Comparison of ENCODE assay signal across 8 cellular contexts in the genomic region with DNA sequence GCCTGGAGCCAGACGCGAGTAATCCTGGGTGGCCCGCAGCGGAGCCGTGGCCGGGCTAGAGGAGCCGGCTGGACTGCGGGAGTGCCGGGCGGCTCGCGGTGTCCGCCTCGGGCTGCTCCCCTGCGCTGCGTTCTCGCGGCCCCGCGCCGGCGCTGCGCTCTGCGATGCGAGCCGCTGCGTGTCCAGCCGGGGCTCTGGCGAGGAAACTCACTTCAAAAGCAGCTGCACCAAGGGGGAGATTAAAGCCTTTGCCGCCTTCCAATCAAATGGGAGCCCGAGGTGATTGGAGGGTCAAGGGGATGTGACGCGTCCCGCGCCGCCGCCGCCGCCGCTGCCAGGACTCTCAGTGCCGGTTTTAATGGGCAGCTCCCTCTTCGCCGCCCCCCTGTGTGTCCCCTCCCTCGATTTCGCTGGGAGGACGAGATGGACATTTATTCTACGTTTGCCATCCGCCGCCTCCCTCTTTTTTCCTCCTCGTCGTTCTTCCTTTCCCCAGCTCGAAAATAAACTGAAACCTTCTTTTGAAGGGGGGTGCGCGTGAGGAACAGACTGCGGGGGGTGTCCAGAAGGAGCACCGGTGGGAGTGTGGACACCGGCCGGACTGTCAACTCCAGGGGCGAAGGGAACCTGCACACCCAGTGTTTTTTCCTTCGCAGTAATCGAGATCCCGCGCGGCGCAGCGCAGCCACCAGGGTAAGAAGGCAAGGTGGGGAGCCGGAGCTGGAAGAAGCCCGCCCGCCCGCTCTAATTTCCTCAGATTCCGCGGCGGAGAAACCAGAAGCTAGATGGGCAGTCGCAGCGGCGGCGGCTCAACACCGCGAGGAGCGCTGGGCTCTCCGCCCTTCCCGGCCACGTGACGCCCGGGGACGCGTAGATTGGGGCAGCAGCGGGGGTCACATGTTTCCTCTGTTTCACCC. TPM values are rescaled to one million over a fixed set of nuclear protein-coding genes. Genes with fewer than 3 reads are reported as not detected.
A peak's percentile ranks its signal among the peaks of the same experiment; 100 is the strongest.
DNase-seq lines count a peak whose midpoint lies in the region; ATAC-seq, FAIRE-seq and TF ChIP-seq lines count a peak whose summit lies in the region.

A gene with protein sequence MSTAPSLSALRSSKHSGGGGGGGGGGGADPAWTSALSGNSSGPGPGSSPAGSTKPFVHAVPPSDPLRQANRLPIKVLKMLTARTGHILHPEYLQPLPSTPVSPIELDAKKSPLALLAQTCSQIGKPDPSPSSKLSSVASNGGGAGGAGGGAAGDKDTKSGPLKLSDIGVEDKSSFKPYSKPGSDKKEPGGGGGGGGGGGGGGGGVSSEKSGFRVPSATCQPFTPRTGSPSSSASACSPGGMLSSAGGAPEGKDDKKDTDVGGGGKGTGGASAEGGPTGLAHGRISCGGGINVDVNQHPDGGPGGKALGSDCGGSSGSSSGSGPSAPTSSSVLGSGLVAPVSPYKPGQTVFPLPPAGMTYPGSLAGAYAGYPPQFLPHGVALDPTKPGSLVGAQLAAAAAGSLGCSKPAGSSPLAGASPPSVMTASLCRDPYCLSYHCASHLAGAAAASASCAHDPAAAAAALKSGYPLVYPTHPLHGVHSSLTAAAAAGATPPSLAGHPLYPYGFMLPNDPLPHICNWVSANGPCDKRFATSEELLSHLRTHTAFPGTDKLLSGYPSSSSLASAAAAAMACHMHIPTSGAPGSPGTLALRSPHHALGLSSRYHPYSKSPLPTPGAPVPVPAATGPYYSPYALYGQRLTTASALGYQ (minus strand): TSS at position 196 of the 917 bp plus-strand sequence. CDS start 345 bp downstream, outside the sequence.

- peak; percentile 56 for ATAC-seq in GM19467 (IDR thresholded peaks at IDR 0.05; ENCODE audit: unreplicated experiment)
- ATAC-seq in heart left ventricle, result peak; percentile 83 to 92 (median 88)

- peaks cover 38% of the 10 kb centered on the region for H3K79me2 ChIP-seq in osteoblast (ENCODE audit: insufficient read depth, low read length)

- H3K36me3 ChIP-seq in heart left ventricle (peaks cover 0 to 19% (median 9%) of the 10 kb centered on the region in 9 donors), osteoblast (ENCODE audit: insufficient read depth, low read length) (peaks cover 3% of the 10 kb centered on the region)

- WGBS in heart left ventricle, 4 donors, result 0 to 1% (median 1%) methylated on average over 61 to 88 of the region's 88 CpGs

- H3K4me3 ChIP-seq in heart left ventricle, result peak within 1 kb of the TSS; percentile 74 to 98 (median 92)
- H3K4me3 ChIP-seq in osteoblast (ENCODE audit: insufficient read depth, low read length), result peak within 1 kb of the TSS; percentile 100

- TF ChIP-seq POLR2A in heart left ventricle (IDR thresholded peaks at IDR 0.05), result peak; percentile 63 to 99

- H3K27me3 ChIP-seq in heart left ventricle (peaks cover 0 to 38% (median 0%) of the 10 kb centered on the region in 9 donors), osteoblast (ENCODE audit: insufficient read depth, low read length) (no peaks in the 10 kb centered on the region)

- DNase-seq in D341Med (ENCODE audit: low spot score) (peak; percentile 82), HTR-8/SVneo (ENCODE audit: insufficient read length, low spot score) (peak; percentile 95), NOMO-1 (lab: John Stamatoyannopoulos, UW; ENCODE audit: unreplicated experiment in 2 of 2) (peak; percentile 97 to 98), heart left ventricle (peak; percentile 97 to 99 (median 98)), osteoblast (ENCODE audit: insufficient read length, low spot score, missing footprints) (peak; percentile 100), activated gamma-delta T cell treated with Interleukin-2 at 50 U/mL for 16 hours (no peak)

- H3K4me1 ChIP-seq in heart left ventricle, result peaks cover 0 to 53% (median 20%) of the 10 kb centered on the region in 12 donors
- peaks cover 14% of the 10 kb centered on the region for H3K4me1 ChIP-seq in osteoblast (ENCODE audit: insufficient read depth, low read length)

- intact Hi-C loops in heart left ventricle (cut with DNase I), result loop anchor here (2.0 to 10.0 kb wide), 33 partner anchors 29 to 1603 kb away; a partner anchor contains a TSS

- peak; percentile 91 for FAIRE-seq in HTR-8/SVneo (lab: Jason Lieb, UNC)

- H3K9me3 ChIP-seq in heart left ventricle (no peaks in the 10 kb centered on the region), osteoblast (ENCODE audit: low read depth, low read length) (no peaks in the 10 kb centered on the region)

- TF ChIP-seq CTCF in heart left ventricle (IDR thresholded peaks at IDR 0.05) (peak in 7 of 12 donors; percentile 10 to 40 (median 32)), osteoblast (IDR thresholded peaks at IDR 0.05; ENCODE audit: extremely low read depth, low read depth, low read length) (peak; percentile 3)

- H2AFZ ChIP-seq in osteoblast (ENCODE audit: low read length), result peak within 1 kb of the TSS; percentile 98

- H3K27ac ChIP-seq in angular gyrus (ENCODE audit: low read depth, low read length), result peak within 1 kb of the TSS; percentile 91
- peak within 1 kb of the TSS; percentile 81 to 100 (median 97) for H3K27ac ChIP-seq in heart left ventricle
- peak within 1 kb of the TSS; percentile 93 for H3K27ac ChIP-seq in osteoblast (ENCODE audit: low read depth, low read length)

- peak within 1 kb of the TSS; percentile 98 for H3K4me2 ChIP-seq in osteoblast (ENCODE audit: insufficient read depth, low read length)

- peaks cover 17% of the 10 kb centered on the region for H4K20me1 ChIP-seq in osteoblast (ENCODE audit: insufficient read depth, low read length)

RNA-seq across cellular contexts. Expression of the gene that starts here (rescaled TPM):
- total RNA-seq in heart left ventricle (1 to 10 TPM; 3.4 to 8.6 (median 7.4) TPM), osteoblast (18.5 and 19.4 TPM in 2 replicates)
- 1 to 10 TPM; 4.4 to 6.3 TPM for polyA plus RNA-seq in heart left ventricle
